In genomic region chr12:25051171-25051570, GRCh38 we compare ENCODE assay signal across 13 cellular contexts.
DNase-seq lines count a peak whose midpoint lies in the region; TF ChIP-seq lines count a peak whose summit lies in the region.
"Had no signal": no experiment of that assay in that cellular context is flagged by ENCODE, and none has a peak within 500 bp of the region (broad histone marks: within the 10 kb centered on the region; RNA-seq: fewer than 3 reads in every experiment).

No MANE protein-coding gene starts in this region.

- no peaks in the 10 kb centered on the region for H3K79me2 ChIP-seq in mammary epithelial cell (ENCODE audit: insufficient read depth, low read length)
- H3K79me2 ChIP-seq in PC-9 (ENCODE audit: low read depth): no peaks in the 10 kb centered on the region

- H3K9me3 ChIP-seq in mammary epithelial cell (replicated peaks; ENCODE audit: insufficient read depth, low read length) (no peaks in the 10 kb centered on the region), Peyer's patch (peaks cover 0 to under 1% (median 0%) of the 10 kb centered on the region in 4 donors), esophagus squamous epithelium (peaks cover 0 to 14% (median 9%) of the 10 kb centered on the region in 3 donors), thymus (ENCODE audit: control insufficient read depth) (no peaks in the 10 kb centered on the region), PC-9 (ENCODE audit: insufficient read depth, low read depth) (no peaks in the 10 kb centered on the region)
- H3K9me3 ChIP-seq: adrenal gland had no signal

- 65% methylated on average over 6 of the region's 6 CpGs for WGBS in mammary epithelial cell (ENCODE audit: low coverage, missing lambda C conversion rate)
- 56 to 66% methylated on average over 6 of the region's 6 CpGs for WGBS in esophagus squamous epithelium, 2 donors
- 41% methylated on average over 6 of the region's 6 CpGs for WGBS in thymus

- no peak for TF ChIP-seq CTCF in mammary epithelial cell (conservative IDR thresholded peaks at IDR 0.05 in 1 of 2, IDR thresholded peaks at IDR 0.05 in 1 of 2; ENCODE audit: extremely low read depth in 1 of 2, insufficient read depth in 1 of 2, low read depth in 1 of 2, low read length in 2 of 2)
- no peak for TF ChIP-seq CTCF in MCF 10A (IDR thresholded peaks at IDR 0.05; ENCODE audit: unreplicated experiment)
- no peak for TF ChIP-seq CTCF in Peyer's patch (IDR thresholded peaks at IDR 0.05)
- no peak for TF ChIP-seq CTCF in esophagus squamous epithelium (IDR thresholded peaks at IDR 0.05)
- TF ChIP-seq CTCF in PC-9 (conservative IDR thresholded peaks at IDR 0.05): no peak

- H3K4me2 ChIP-seq in mammary epithelial cell (ENCODE audit: insufficient read depth, low read depth, low read length) (no peak overlapping the region), PC-9 (no peak overlapping the region)
- H3K4me2 ChIP-seq: KMS-11 had no signal

- H3K27ac ChIP-seq in mammary epithelial cell (ENCODE audit: insufficient read depth, low read depth, low read length) (no peak overlapping the region), Peyer's patch (peak overlapping the region; percentile 74 to 83 (median 78)), esophagus squamous epithelium (peak overlapping the region in 3 of 4 donors; percentile 67 to 82 (median 67)), thymus (ENCODE audit: low read depth) (peak overlapping the region; percentile 99), PC-9 (no peak overlapping the region)
- H3K27ac ChIP-seq: KMS-11, WERI-Rb-1 had no signal

- dilution Hi-C loops in mammary epithelial cell (cut with HindIII; ENCODE audit: low sequenced_read_pairs): no loop called here

- no peak for TF ChIP-seq POLR2A in Peyer's patch (IDR thresholded peaks at IDR 0.05)
- TF ChIP-seq POLR2A in esophagus squamous epithelium (IDR thresholded peaks at IDR 0.05): no peak

- H3K36me3 ChIP-seq in mammary epithelial cell (ENCODE audit: insufficient read depth, low read length) (no peaks in the 10 kb centered on the region), Peyer's patch (no peaks in the 10 kb centered on the region), esophagus squamous epithelium (no peaks in the 10 kb centered on the region), thymus (ENCODE audit: control insufficient read depth, insufficient read depth) (no peaks in the 10 kb centered on the region), PC-9 (ENCODE audit: low read depth) (no peaks in the 10 kb centered on the region)
- H3K36me3 ChIP-seq: adrenal gland, WERI-Rb-1 had no signal

- H3K4me3 Mint-ChIP-seq in MCF 10A (ENCODE audit: unreplicated experiment): no peak overlapping the region

- in situ Hi-C loops in mammary epithelial cell (cut with MboI; ENCODE audit: low sequenced_read_pairs in 2 of 2): no loop called here

- H3K27ac Mint-ChIP-seq in MCF 10A (ENCODE audit: low read depth, unreplicated experiment): no peak overlapping the region

- H3K9me3 Mint-ChIP-seq in MCF 10A (ENCODE audit: unreplicated experiment): peaks cover 7% of the 10 kb centered on the region

- no peaks in the 10 kb centered on the region for H3K36me3 Mint-ChIP-seq in MCF 10A (ENCODE audit: insufficient read depth, unreplicated experiment)

- no peak overlapping the region for H3K9ac ChIP-seq in mammary epithelial cell (ENCODE audit: insufficient read depth, low read length)
- H3K9ac ChIP-seq: KMS-11 had no signal

- H3K4me1 Mint-ChIP-seq in MCF 10A (ENCODE audit: insufficient read depth, unreplicated experiment): peaks cover 32% of the 10 kb centered on the region

- no peaks in the 10 kb centered on the region for H3F3A ChIP-seq in PC-9 (ENCODE audit: insufficient read depth, low read depth)

- no TSS peak for BruUV-seq in mammary epithelial cell (replicated peaks; lab: Mats Ljungman, UMichigan)
- BruUV-seq in MCF 10A (replicated peaks; lab: Mats Ljungman, UMichigan): no TSS peak
- no TSS peak for BruUV-seq in PC-9 (replicated peaks; lab: Mats Ljungman, UMichigan)

- no peak overlapping the region for H3K4me3 ChIP-seq in mammary epithelial cell (replicated peaks in 1 of 3; ENCODE audit: insufficient read depth in 1 of 3, low read depth in 2 of 3, low read length in 3 of 3)
- no peak overlapping the region for H3K4me3 ChIP-seq in Peyer's patch
- peak overlapping the region in 1 of 4 donors; percentile 58 for H3K4me3 ChIP-seq in esophagus squamous epithelium
- peak overlapping the region; percentile 93 for H3K4me3 ChIP-seq in thymus (ENCODE audit: low read length)
- no peak overlapping the region for H3K4me3 ChIP-seq in PC-9

- DNase-seq in mammary epithelial cell (no peak), MCF 10A (ENCODE audit: unreplicated experiment) (no peak), Peyer's patch (no peak), esophagus squamous epithelium (lab: John Stamatoyannopoulos, UW) (no peak), PC-9 (no peak), NCI-H2196 (lab: John Stamatoyannopoulos, UW; ENCODE audit: unreplicated experiment) (no peak), middle frontal gyrus (ENCODE audit: extremely low spot score, low spot score) (no peak)
- DNase-seq: adrenal gland, NCI-H446 treated with DMSO at 0.1 percent for 48 hours, Right ventricle myocardium superior, WERI-Rb-1 had no signal

- H3K4me1 ChIP-seq in mammary epithelial cell (ENCODE audit: insufficient read depth, low read length) (peaks cover 24% of the 10 kb centered on the region), Peyer's patch (peaks cover 0 to 5% (median 0%) of the 10 kb centered on the region in 4 donors), esophagus squamous epithelium (peaks cover 0 to 37% (median 4%) of the 10 kb centered on the region in 3 donors), thymus (ENCODE audit: control insufficient read depth, insufficient read depth, low read length) (peaks cover 11% of the 10 kb centered on the region), PC-9 (replicated peaks; ENCODE audit: insufficient read depth) (no peaks in the 10 kb centered on the region)
- H3K4me1 ChIP-seq: adrenal gland had no signal

- intact Hi-C loops in mammary epithelial cell (cut with micrococcal nuclease): no loop called here
- intact Hi-C loops in MCF 10A (cut with micrococcal nuclease): no loop called here
- intact Hi-C loops in esophagus squamous epithelium (cut with DNase I): no loop called here
- intact Hi-C loops in PC-9 (cut with micrococcal nuclease; ENCODE audit: unreplicated experiment): no loop called here

- H3K9me2 ChIP-seq in PC-9 (ENCODE audit: insufficient read depth): no peaks in the 10 kb centered on the region

- CTCF ChIA-PET in mammary epithelial cell (lab: Charles Lee; ENCODE audit: low non-redundant PET) (no interaction called here), MCF 10A (lab: Yijun Ruan, JAX) (interaction anchor here (0.9 to 1.3 kb wide), 3 partner anchors 12 to 72 kb away, joined by 4 to 5 read pairs (median 4); no protein-coding TSS in a partner anchor), PC-9 (lab: Charles Lee) (no interaction called here)

- H4K20me1 ChIP-seq in mammary epithelial cell (ENCODE audit: insufficient read depth, low read length): no peaks in the 10 kb centered on the region
- H4K20me1 ChIP-seq in PC-9 (ENCODE audit: insufficient read depth): no peaks in the 10 kb centered on the region

- H2AFZ ChIP-seq in mammary epithelial cell (ENCODE audit: low read depth, low read length): peak overlapping the region; percentile 35
- H2AFZ ChIP-seq in PC-9: no peak overlapping the region

- no peaks in the 10 kb centered on the region for H3K27me3 Mint-ChIP-seq in MCF 10A (ENCODE audit: insufficient read depth, unreplicated experiment)

- POLR2A ChIA-PET in MCF 10A (lab: Yijun Ruan, JAX) (no interaction called here), PC-9 (lab: Charles Lee; ENCODE audit: unreplicated experiment) (no interaction called here)

- H3K27me3 ChIP-seq in mammary epithelial cell (ENCODE audit: insufficient read depth, low read length): no peaks in the 10 kb centered on the region
- H3K27me3 ChIP-seq in Peyer's patch: no peaks in the 10 kb centered on the region
- H3K27me3 ChIP-seq in esophagus squamous epithelium: no peaks in the 10 kb centered on the region
- H3K27me3 ChIP-seq in thymus (ENCODE audit: control insufficient read depth, insufficient read depth): no peaks in the 10 kb centered on the region
- H3K27me3 ChIP-seq in PC-9 (ENCODE audit: insufficient read depth, low read depth): 0 out of 2 replicates have a peak, but pooled peaks cover 8% of the 10 kb centered on the region
- H3K27me3 ChIP-seq: adrenal gland had no signal

Comparison
In these comparisons a context has a peak if more than half of its experiments do, and no peak if none do; other contexts are left out.
1. H3K27ac ChIP-seq: peak in Peyer's patch (4 of 4), esophagus squamous epithelium (3 of 4) and thymus (single experiment); none in mammary epithelial cell (single experiment) and PC-9 (single experiment).